17 cellular contexts compared by ENCODE assay signal in the genomic region with DNA sequence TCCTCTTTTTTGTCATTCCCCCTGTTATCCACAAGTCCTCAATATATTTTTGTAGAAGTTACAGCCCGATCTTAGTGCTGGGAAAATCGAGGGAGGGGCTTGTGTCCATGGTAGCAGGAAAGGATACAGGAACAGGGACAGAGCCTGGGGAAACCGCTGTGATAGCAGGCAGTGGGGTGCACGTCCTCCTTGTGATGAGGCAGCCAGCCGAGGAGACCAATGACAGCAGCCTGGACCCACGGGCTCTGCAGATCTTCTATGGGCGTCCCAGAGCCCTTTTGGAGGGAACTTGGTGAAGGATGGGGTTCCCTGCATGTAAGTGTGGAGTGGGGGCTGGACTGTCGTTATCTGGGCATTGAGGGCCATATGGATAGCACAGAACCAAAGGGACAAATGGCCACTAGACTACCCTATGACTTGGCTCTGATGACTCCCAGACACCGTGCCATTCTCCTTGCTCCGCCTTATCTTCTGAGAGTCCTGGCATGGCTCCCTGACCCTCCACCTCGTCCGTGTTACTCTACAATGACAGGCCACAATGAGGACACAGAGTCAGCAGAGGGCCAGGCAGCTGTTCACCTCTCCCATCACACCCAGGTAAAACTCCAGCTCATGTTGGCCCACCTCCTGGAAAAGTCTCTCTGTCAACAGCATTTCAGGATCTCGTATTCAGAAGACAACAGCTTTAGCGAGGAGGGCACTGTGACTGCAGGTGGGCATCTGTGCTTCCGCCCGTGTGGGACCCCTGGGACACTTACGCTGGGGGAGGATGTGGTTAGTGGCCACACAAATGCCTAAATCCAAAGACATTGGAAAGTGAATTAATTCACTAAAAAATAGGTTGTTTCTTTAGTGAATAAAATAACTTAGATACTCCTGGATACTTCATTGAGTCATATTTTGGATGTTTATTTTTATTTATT.
DNase-seq lines count a peak whose midpoint lies in the region; ATAC-seq and TF ChIP-seq lines count a peak whose summit lies in the region.
"Had no signal": no experiment of that assay in that cellular context is flagged by ENCODE, and none has a peak within 500 bp of the region (broad histone marks: within the 10 kb centered on the region; RNA-seq: fewer than 3 reads in every experiment).

No MANE protein-coding gene starts in this region.

- POLR2A ChIA-PET in OCI-LY7 (lab: Charles Lee) = interaction anchor here (0.6 kb wide), 1 partner anchor 151 kb away, joined by 4 read pairs; no protein-coding TSS in a partner anchor

- H3K36me3 ChIP-seq in OCI-LY7 (ENCODE audit: insufficient read depth, low read length) = no peaks in the 10 kb centered on the region
- no peaks in the 10 kb centered on the region for H3K36me3 ChIP-seq in endodermal cell (ENCODE audit: control insufficient read depth, insufficient read depth, low read length)
- H3K36me3 ChIP-seq in vagina = no peaks in the 10 kb centered on the region

- H3K27me3 ChIP-seq in endodermal cell (ENCODE audit: control insufficient read depth, insufficient read depth, low read length, poor library complexity, severe bottlenecking) (no peaks in the 10 kb centered on the region), vagina (no peaks in the 10 kb centered on the region)

- H3K4me2 ChIP-seq in OCI-LY7 (ENCODE audit: low read length) = no peak overlapping the region

- H3K4me3 Mint-ChIP-seq in endodermal cell = no peak overlapping the region

- H3K9ac ChIP-seq in endodermal cell (ENCODE audit: extremely low read depth, low read length, poor library complexity, severe bottlenecking) = no peak overlapping the region

- H3K4me3 ChIP-seq in OCI-LY7 (ENCODE audit: low read depth, low read length, poor library complexity, severe bottlenecking) (no peak overlapping the region), endodermal cell (ENCODE audit: low read length) (no peak overlapping the region), vagina (no peak overlapping the region)
- H3K4me3 ChIP-seq: GM23248, K562 had no signal

- no peaks in the 10 kb centered on the region for H3K36me3 Mint-ChIP-seq in endodermal cell (ENCODE audit: low read depth)

- H3K79me2 ChIP-seq in OCI-LY7 (ENCODE audit: insufficient read depth, low read depth, low read length) = no peaks in the 10 kb centered on the region

- H3K27ac ChIP-seq in OCI-LY7 (ENCODE audit: low read depth, low read length, poor library complexity, severe bottlenecking) (no peak overlapping the region), endodermal cell (ENCODE audit: low read depth, low read length) (no peak overlapping the region), vagina (peak overlapping the region; percentile 74)

- 95% methylated on average over 14 to 17 of the region's 17 CpGs for WGBS in endodermal cell (ENCODE audit: insufficient coverage in 1 of 2, insufficient read length in 1 of 2), 2 experiments

- TF ChIP-seq CTCF in OCI-LY7 (conservative IDR thresholded peaks at IDR 0.05; ENCODE audit: low read length) (no peak), endodermal cell (conservative IDR thresholded peaks at IDR 0.05) (no peak), vagina (IDR thresholded peaks at IDR 0.05) (no peak)

- H3K27me3 Mint-ChIP-seq in endodermal cell (ENCODE audit: insufficient read depth) = peaks cover 8% of the 10 kb centered on the region

- H3K9me2 ChIP-seq in OCI-LY7 (ENCODE audit: insufficient read depth, low read length) = no peaks in the 10 kb centered on the region

- H3K9me3 ChIP-seq in OCI-LY7 (ENCODE audit: low read length) (no peaks in the 10 kb centered on the region), endodermal cell (ENCODE audit: control insufficient read depth, low read length) (no peaks in the 10 kb centered on the region), vagina (no peaks in the 10 kb centered on the region)

- H3K4me1 ChIP-seq in OCI-LY7 (ENCODE audit: insufficient read depth, low read length, poor library complexity, severe bottlenecking) = peaks cover 12% of the 10 kb centered on the region
- H3K4me1 ChIP-seq in endodermal cell (ENCODE audit: control insufficient read depth, insufficient read depth, low read length) = peaks cover 5% of the 10 kb centered on the region
- H3K4me1 ChIP-seq in vagina = peaks cover 52% of the 10 kb centered on the region

- H4K20me1 ChIP-seq in OCI-LY7 (ENCODE audit: insufficient read depth, low read length) = no peaks in the 10 kb centered on the region

- intact Hi-C loops in OCI-LY7 (cut with micrococcal nuclease; ENCODE audit: unreplicated experiment) = no loop called here
- intact Hi-C loops in vagina (cut with DNase I) = no loop called here

- TF ChIP-seq POLR2A in vagina (IDR thresholded peaks at IDR 0.05) = no peak

- no peak for ATAC-seq in left lobe of liver
- ATAC-seq: K562 had no signal

- no peak overlapping the region for H2AFZ ChIP-seq in OCI-LY7 (ENCODE audit: low read length)

- H3K27ac Mint-ChIP-seq in endodermal cell = no peak overlapping the region

- peak; percentile 11 for DNase-seq in OCI-LY7 (ENCODE audit: low spot score)
- DNase-seq in endodermal cell = peak; percentile 18
- peak; percentile 35 for DNase-seq in left lobe of liver (ENCODE audit: low spot score)
- no peak for DNase-seq in vagina (ENCODE audit: extremely low spot score in 2 of 2)
- no peak for DNase-seq in 8988T
- DNase-seq in GM19238 (ENCODE audit: insufficient read length, low spot score) = no peak
- no peak for DNase-seq in AML-193 (lab: John Stamatoyannopoulos, UW)
- DNase-seq: ACHN, COR-L47, DMS 273 treated with DMSO at 0.1 percent for 48 hours, GDM1, GM23248, NCI-H1105, NCI-H2081, NCI-H446 treated with DMSO at 0.1 percent for 48 hours, SW 1271 had no signal

- no peaks in the 10 kb centered on the region for H3K9me3 Mint-ChIP-seq in endodermal cell

- peaks cover 14% of the 10 kb centered on the region for H3K4me1 Mint-ChIP-seq in endodermal cell

- BruUV-seq in OCI-LY7 (replicated peaks; lab: Mats Ljungman, UMichigan) = no TSS peak

- CTCF ChIA-PET in OCI-LY7 (lab: Charles Lee; ENCODE audit: unreplicated experiment) = no interaction called here

Comparison
In these comparisons a context has a peak if more than half of its experiments do, and no peak if none do; other contexts are left out.
1. DNase-seq: peak in OCI-LY7 (single experiment), endodermal cell (single experiment) and left lobe of liver (single experiment); none in vagina (0 of 2), 8988T (single experiment), GM19238 (single experiment) and AML-193 (0 of 2).